In genomic region chr10:62017141-62017870, GRCh38 we compare ENCODE assay signal across 8 cellular contexts.
DNase-seq lines count a peak whose midpoint lies in the region; ATAC-seq, FAIRE-seq and TF ChIP-seq lines count a peak whose summit lies in the region.
"Had no signal": no experiment of that assay in that cellular context is flagged by ENCODE, and none has a peak within 500 bp of the region (broad histone marks: within the 10 kb centered on the region; RNA-seq: fewer than 3 reads in every experiment).

No MANE protein-coding gene starts in this region.

- intact Hi-C loops in stomach (cut with DNase I; ENCODE audit: low total_unique reads): no loop called here

- H3K36me3 Mint-ChIP-seq in central memory CD8-positive, alpha-beta T cell (ENCODE audit: insufficient read depth): peaks cover 3% of the 10 kb centered on the region

- ATAC-seq in GM18907 (IDR thresholded peaks at IDR 0.05; ENCODE audit: unreplicated experiment): peak; percentile 27
- ATAC-seq in HG02840 (IDR thresholded peaks at IDR 0.05; ENCODE audit: low FRiP score, unreplicated experiment): peak; percentile 10
- no peak for ATAC-seq in central memory CD8-positive, alpha-beta T cell (replicated peaks; ENCODE audit: extremely low read depth, poor library complexity, severe bottlenecking)
- ATAC-seq: HCT116 had no signal

- H3K36me3 ChIP-seq in stomach: peaks cover 0 to 7% (median 3%) of the 10 kb centered on the region in 4 donors

- no peak for TF ChIP-seq POLR2A in stomach (IDR thresholded peaks at IDR 0.05)
- no peak for TF ChIP-seq POLR2A in GM12892 (IDR thresholded peaks at IDR 0.05; ENCODE audit: low read depth, low read length)
- TF ChIP-seq POLR2A in erythroblast (IDR thresholded peaks at IDR 0.05; ENCODE audit: low read length): no peak

- no peaks in the 10 kb centered on the region for H3K27me3 Mint-ChIP-seq in central memory CD8-positive, alpha-beta T cell

- no peaks in the 10 kb centered on the region for H3K27me3 ChIP-seq in stomach

- FAIRE-seq in GM12892 (lab: Jason Lieb, UNC): no peak

- H3K4me1 Mint-ChIP-seq in central memory CD8-positive, alpha-beta T cell: peaks cover 35% of the 10 kb centered on the region

- H3K4me3 ChIP-seq in stomach: no peak overlapping the region

- no peaks in the 10 kb centered on the region for H3K9me3 Mint-ChIP-seq in central memory CD8-positive, alpha-beta T cell

- H3K4me1 ChIP-seq in stomach: peaks cover 33 to 66% (median 49%) of the 10 kb centered on the region in 4 donors

- H3K27ac ChIP-seq in stomach: peak overlapping the region; percentile 24 to 76 (median 63)

- H3K4me3 Mint-ChIP-seq in central memory CD8-positive, alpha-beta T cell: no peak overlapping the region

- no peak for TF ChIP-seq EP300 in stomach (IDR thresholded peaks at IDR 0.05)

- no peaks in the 10 kb centered on the region for H3K9me3 ChIP-seq in stomach

- DNase-seq in central memory CD8-positive, alpha-beta T cell (ENCODE audit: low spot score in 2 of 2): no peak
- no peak for DNase-seq in stomach
- DNase-seq in NCI-H82 (lab: John Stamatoyannopoulos, UW): no peak
- DNase-seq in GM12892 (ENCODE audit: insufficient read length): no peak
- no peak for DNase-seq in erythroblast (lab: John Stamatoyannopoulos, UW)

- WGBS in stomach, 5 donors: 64 to 78% (median 76%) methylated on average over 7 of the region's 7 CpGs

- H3K27ac Mint-ChIP-seq in central memory CD8-positive, alpha-beta T cell (ENCODE audit: low read depth): peak overlapping the region; percentile 30

- TF ChIP-seq CTCF in stomach (IDR thresholded peaks at IDR 0.05): no peak
